ENCODE assay signal across 1 cellular context in the genomic region with DNA sequence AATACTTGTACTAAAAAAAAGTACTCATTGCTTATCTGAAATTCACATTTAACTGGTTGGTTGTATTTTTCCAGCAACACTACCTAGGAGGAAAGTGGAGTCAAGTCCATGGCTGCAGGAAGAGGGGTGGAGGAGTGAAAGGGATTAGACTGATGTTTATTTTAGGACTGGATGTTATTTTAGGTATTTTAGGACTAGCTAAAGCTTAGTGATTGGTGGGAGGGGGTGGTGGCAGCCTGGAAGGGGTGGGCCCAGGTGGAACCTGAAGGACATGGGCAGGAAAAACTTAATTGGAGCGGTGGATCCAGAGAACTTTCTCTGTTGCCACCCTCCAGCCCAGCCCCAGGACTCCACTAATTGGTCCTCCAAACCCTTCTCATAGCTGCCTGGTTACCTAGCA.
TF ChIP-seq lines count a peak whose summit lies in the region.

No MANE protein-coding gene starts in this region.

TF ChIP-seq in HepG2, 621 proteins besides CTCF, POLR2A, EP300 and RAD21 (continues in another document):
- TF ChIP-seq ZNF263 (CRISPR knock-in tag; IDR thresholded peaks at IDR 0.05) (no peak), NR2F1 (CRISPR knock-in tag; IDR thresholded peaks at IDR 0.05) (no peak), POLR2G (IDR thresholded peaks at IDR 0.05; ENCODE audit: low read depth, low read length) (no peak), ERF (CRISPR knock-in tag; IDR thresholded peaks at IDR 0.05) (0 out of 2 replicates have a peak, but pooled peaks have one; percentile 4), ZNF629 (CRISPR knock-in tag; conservative IDR thresholded peaks at IDR 0.05) (no peak), NFRKB (IDR thresholded peaks at IDR 0.05) (no peak), ZNF317 (CRISPR knock-in tag; IDR thresholded peaks at IDR 0.05) (0 out of 2 replicates have a peak, but pooled peaks have one; percentile 10), RXRB (CRISPR knock-in tag; IDR thresholded peaks at IDR 0.05; ENCODE audit: borderline replicate concordance) (peak; percentile 29; the same call in 1 of the 2 replicates), SYNCRIP (IDR thresholded peaks at IDR 0.05; ENCODE audit: insufficient read depth, low read depth, low read length) (no peak), ZFAT (CRISPR knock-in tag; conservative IDR thresholded peaks at IDR 0.05) (no peak), RARA (CRISPR knock-in tag; IDR thresholded peaks at IDR 0.05) (peak; percentile 64), ZNF790 (CRISPR knock-in tag; IDR thresholded peaks at IDR 0.05; ENCODE audit: borderline replicate concordance) (no peak), ZFP82 (CRISPR knock-in tag; IDR thresholded peaks at IDR 0.05; ENCODE audit: borderline replicate concordance) (no peak), RBM22 (optimal IDR thresholded peaks at IDR 0.05; ENCODE audit: low read length) (no peak), ZNF75D (CRISPR knock-in tag; IDR thresholded peaks at IDR 0.05; ENCODE audit: borderline replicate concordance) (no peak), TAF1 (CRISPR knock-in tag; IDR thresholded peaks at IDR 0.05) (peak; percentile 34; the same call in 1 of the 2 replicates), TBX2 (CRISPR knock-in tag; IDR thresholded peaks at IDR 0.05; ENCODE audit: borderline replicate concordance) (0 out of 2 replicates have a peak, but pooled peaks have one; percentile 3), ZNF607 (CRISPR knock-in tag; IDR thresholded peaks at IDR 0.05; ENCODE audit: borderline replicate concordance) (no peak), PITX1 (CRISPR knock-in tag; IDR thresholded peaks at IDR 0.05) (peak; percentile 96), ZNF672 (CRISPR knock-in tag; IDR thresholded peaks at IDR 0.05) (no peak), EZH2 (conservative IDR thresholded peaks at IDR 0.05; ENCODE audit: low read depth, low read length) (no peak), SOX13 (IDR thresholded peaks at IDR 0.05) (no peak), SOX13 (CRISPR knock-in tag; conservative IDR thresholded peaks at IDR 0.05 in 1 of 2, IDR thresholded peaks at IDR 0.05 in 1 of 2) (peak in 1 of 2 experiments; percentile 31; a peak in 1 of 4 replicates), GABPB1 (CRISPR knock-in tag; IDR thresholded peaks at IDR 0.05) (no peak), BCL6 (CRISPR knock-in tag; IDR thresholded peaks at IDR 0.05) (peak; percentile 62), RORA (CRISPR knock-in tag; IDR thresholded peaks at IDR 0.05) (no peak), ZNF296 (CRISPR knock-in tag; conservative IDR thresholded peaks at IDR 0.05) (no peak), FOXA3 (CRISPR knock-in tag; IDR thresholded peaks at IDR 0.05) (peak; percentile 32; the same call in 1 of the 2 replicates), LCORL (IDR thresholded peaks at IDR 0.05) (0 out of 2 replicates have a peak, but pooled peaks have one; percentile 39), LCORL (CRISPR knock-in tag; IDR thresholded peaks at IDR 0.05) (peak; percentile 30; the same call in 1 of the 2 replicates), MXD4 (CRISPR knock-in tag; IDR thresholded peaks at IDR 0.05) (no peak), ZNF558 (CRISPR knock-in tag; IDR thresholded peaks at IDR 0.05; ENCODE audit: borderline replicate concordance) (no peak)
- TF ChIP-seq, protein P1, sequence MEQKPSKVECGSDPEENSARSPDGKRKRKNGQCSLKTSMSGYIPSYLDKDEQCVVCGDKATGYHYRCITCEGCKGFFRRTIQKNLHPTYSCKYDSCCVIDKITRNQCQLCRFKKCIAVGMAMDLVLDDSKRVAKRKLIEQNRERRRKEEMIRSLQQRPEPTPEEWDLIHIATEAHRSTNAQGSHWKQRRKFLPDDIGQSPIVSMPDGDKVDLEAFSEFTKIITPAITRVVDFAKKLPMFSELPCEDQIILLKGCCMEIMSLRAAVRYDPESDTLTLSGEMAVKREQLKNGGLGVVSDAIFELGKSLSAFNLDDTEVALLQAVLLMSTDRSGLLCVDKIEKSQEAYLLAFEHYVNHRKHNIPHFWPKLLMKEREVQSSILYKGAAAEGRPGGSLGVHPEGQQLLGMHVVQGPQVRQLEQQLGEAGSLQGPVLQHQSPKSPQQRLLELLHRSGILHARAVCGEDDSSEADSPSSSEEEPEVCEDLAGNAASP (CRISPR knock-in tag; IDR thresholded peaks at IDR 0.05; ENCODE audit: borderline replicate concordance) = 0 out of 2 replicates have a peak, but pooled peaks have one; percentile 32
- TF ChIP-seq, protein P2, sequence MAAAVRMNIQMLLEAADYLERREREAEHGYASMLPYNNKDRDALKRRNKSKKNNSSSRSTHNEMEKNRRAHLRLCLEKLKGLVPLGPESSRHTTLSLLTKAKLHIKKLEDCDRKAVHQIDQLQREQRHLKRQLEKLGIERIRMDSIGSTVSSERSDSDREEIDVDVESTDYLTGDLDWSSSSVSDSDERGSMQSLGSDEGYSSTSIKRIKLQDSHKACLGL (CRISPR knock-in tag; IDR thresholded peaks at IDR 0.05) = no peak
- TF ChIP-seq, protein P3, sequence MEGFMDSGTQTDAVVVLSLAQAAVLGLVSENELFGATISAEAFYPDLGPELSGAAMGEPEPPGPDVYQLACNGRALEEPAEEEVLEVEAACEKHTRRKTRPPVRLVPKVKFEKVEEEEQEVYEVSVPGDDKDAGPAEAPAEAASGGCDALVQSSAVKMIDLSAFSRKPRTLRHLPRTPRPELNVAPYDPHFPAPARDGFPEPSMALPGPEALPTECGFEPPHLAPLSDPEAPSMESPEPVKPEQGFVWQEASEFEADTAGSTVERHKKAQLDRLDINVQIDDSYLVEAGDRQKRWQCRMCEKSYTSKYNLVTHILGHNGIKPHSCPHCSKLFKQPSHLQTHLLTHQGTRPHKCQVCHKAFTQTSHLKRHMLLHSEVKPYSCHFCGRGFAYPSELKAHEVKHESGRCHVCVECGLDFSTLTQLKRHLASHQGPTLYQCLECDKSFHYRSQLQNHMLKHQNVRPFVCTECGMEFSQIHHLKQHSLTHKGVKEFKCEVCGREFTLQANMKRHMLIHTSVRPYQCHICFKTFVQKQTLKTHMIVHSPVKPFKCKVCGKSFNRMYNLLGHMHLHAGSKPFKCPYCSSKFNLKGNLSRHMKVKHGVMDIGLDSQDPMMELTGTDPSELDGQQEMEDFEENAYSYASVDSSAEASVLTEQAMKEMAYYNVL (CRISPR knock-in tag; IDR thresholded peaks at IDR 0.05; ENCODE audit: borderline replicate concordance) = 0 out of 2 replicates have a peak, but pooled peaks have one; percentile 45
- TF ChIP-seq, protein P4, sequence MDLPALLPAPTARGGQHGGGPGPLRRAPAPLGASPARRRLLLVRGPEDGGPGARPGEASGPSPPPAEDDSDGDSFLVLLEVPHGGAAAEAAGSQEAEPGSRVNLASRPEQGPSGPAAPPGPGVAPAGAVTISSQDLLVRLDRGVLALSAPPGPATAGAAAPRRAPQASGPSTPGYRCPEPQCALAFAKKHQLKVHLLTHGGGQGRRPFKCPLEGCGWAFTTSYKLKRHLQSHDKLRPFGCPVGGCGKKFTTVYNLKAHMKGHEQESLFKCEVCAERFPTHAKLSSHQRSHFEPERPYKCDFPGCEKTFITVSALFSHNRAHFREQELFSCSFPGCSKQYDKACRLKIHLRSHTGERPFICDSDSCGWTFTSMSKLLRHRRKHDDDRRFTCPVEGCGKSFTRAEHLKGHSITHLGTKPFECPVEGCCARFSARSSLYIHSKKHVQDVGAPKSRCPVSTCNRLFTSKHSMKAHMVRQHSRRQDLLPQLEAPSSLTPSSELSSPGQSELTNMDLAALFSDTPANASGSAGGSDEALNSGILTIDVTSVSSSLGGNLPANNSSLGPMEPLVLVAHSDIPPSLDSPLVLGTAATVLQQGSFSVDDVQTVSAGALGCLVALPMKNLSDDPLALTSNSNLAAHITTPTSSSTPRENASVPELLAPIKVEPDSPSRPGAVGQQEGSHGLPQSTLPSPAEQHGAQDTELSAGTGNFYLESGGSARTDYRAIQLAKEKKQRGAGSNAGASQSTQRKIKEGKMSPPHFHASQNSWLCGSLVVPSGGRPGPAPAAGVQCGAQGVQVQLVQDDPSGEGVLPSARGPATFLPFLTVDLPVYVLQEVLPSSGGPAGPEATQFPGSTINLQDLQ (CRISPR knock-in tag; IDR thresholded peaks at IDR 0.05) = no peak
- TF ChIP-seq, protein P5, sequence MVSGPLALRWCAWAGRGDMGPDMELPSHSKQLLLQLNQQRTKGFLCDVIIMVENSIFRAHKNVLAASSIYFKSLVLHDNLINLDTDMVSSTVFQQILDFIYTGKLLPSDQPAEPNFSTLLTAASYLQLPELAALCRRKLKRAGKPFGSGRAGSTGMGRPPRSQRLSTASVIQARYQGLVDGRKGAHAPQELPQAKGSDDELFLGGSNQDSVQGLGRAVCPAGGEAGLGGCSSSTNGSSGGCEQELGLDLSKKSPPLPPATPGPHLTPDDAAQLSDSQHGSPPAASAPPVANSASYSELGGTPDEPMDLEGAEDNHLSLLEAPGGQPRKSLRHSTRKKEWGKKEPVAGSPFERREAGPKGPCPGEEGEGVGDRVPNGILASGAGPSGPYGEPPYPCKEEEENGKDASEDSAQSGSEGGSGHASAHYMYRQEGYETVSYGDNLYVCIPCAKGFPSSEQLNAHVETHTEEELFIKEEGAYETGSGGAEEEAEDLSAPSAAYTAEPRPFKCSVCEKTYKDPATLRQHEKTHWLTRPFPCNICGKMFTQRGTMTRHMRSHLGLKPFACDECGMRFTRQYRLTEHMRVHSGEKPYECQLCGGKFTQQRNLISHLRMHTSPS (CRISPR knock-in tag; IDR thresholded peaks at IDR 0.05; ENCODE audit: low read depth) = no peak
- TF ChIP-seq, protein P6, sequence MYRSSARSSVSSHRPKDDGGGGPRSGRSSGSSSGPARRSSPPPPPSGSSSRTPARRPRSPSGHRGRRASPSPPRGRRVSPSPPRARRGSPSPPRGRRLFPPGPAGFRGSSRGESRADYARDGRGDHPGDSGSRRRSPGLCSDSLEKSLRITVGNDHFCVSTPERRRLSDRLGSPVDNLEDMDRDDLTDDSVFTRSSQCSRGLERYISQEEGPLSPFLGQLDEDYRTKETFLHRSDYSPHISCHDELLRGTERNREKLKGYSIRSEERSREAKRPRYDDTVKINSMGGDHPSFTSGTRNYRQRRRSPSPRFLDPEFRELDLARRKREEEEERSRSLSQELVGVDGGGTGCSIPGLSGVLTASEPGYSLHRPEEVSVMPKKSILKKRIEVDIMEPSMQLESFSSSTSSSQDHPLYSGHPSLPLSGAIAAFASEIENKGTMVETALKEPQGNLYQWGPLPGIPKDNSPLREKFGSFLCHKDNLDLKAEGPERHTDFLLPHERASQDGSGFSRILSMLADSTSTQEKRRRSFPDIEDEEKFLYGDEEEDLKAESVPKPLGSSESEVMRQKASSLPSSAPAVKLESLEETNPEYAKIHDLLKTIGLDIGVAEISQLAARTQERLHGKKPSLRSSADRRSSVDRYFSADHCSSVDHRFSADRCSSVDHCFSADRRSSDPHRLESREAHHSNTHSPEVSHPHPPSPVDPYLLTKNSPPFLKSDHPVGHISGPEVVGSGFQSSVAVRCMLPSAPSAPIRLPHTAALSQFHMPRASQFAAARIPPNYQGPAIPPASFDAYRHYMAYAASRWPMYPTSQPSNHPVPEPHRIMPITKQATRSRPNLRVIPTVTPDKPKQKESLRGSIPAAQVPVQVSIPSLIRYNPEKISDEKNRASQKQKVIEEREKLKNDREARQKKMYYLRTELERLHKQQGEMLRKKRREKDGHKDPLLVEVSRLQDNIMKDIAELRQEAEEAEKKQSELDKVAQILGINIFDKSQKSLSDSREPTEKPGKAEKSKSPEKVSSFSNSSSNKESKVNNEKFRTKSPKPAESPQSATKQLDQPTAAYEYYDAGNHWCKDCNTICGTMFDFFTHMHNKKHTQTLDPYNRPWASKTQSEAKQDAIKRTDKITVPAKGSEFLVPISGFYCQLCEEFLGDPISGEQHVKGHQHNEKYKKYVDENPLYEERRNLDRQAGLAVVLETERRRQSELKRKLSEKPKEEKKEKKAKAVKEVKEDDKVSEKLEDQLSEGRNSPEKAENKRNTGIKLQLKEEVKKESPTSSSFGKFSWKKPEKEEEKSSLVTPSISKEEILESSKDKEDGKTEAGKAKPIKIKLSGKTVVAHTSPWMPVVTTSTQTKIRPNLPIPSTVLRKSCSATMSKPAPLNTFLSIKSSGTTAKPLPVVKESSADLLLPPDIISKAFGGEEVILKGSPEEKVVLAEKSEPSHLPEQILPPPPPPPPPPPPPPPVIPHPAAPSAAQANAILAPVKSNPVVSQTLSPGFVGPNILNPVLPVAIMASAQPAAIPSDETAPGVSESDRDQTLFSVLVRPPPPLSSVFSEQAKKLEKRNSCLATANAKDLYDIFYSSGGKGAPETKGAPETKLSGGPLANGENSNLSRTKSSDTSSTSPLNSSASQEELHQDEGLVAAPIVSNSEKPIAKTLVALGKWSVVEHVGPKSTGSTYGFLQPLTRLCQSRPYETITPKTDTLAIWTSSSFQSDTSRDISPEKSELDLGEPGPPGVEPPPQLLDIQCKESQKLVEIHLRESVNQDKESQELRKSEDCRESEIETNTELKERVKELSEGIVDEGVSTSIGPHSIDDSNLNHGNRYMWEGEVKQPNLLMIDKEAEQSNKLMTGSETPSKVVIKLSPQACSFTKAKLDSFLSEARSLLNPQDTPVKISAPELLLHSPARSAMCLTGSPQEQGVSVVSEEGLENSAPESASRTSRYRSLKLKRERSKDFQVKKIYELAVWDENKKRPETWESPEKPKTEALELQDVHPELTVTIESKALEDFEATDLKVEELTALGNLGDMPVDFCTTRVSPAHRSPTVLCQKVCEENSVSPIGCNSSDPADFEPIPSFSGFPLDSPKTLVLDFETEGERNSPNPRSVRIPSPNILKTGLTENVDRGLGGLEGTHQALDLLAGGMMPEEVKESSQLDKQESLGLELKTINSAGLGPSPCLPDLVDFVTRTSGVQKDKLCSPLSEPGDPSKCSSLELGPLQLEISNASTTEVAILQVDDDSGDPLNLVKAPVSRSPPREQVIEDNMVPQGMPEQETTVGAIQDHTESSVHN (CRISPR knock-in tag; IDR thresholded peaks at IDR 0.05) = no peak
- TF ChIP-seq, protein P7, sequence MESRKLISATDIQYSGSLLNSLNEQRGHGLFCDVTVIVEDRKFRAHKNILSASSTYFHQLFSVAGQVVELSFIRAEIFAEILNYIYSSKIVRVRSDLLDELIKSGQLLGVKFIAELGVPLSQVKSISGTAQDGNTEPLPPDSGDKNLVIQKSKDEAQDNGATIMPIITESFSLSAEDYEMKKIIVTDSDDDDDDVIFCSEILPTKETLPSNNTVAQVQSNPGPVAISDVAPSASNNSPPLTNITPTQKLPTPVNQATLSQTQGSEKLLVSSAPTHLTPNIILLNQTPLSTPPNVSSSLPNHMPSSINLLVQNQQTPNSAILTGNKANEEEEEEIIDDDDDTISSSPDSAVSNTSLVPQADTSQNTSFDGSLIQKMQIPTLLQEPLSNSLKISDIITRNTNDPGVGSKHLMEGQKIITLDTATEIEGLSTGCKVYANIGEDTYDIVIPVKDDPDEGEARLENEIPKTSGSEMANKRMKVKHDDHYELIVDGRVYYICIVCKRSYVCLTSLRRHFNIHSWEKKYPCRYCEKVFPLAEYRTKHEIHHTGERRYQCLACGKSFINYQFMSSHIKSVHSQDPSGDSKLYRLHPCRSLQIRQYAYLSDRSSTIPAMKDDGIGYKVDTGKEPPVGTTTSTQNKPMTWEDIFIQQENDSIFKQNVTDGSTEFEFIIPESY (CRISPR knock-in tag; IDR thresholded peaks at IDR 0.05) = no peak
- TF ChIP-seq, protein P8, sequence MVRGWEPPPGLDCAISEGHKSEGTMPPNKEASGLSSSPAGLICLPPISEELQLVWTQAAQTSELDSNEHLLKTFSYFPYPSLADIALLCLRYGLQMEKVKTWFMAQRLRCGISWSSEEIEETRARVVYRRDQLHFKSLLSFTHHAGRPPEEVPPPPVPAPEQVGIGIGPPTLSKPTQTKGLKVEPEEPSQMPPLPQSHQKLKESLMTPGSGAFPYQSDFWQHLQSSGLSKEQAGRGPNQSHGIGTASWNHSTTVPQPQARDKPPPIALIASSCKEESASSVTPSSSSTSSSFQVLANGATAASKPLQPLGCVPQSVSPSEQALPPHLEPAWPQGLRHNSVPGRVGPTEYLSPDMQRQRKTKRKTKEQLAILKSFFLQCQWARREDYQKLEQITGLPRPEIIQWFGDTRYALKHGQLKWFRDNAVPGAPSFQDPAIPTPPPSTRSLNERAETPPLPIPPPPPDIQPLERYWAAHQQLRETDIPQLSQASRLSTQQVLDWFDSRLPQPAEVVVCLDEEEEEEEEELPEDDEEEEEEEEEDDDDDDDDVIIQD (CRISPR knock-in tag; IDR thresholded peaks at IDR 0.05; ENCODE audit: low read depth) = no peak
